In genomic region chr13:26914624-26915023, GRCh38 we compare ENCODE assay signal across 8 cellular contexts.
DNase-seq lines count a peak whose midpoint lies in the region; ATAC-seq and TF ChIP-seq lines count a peak whose summit lies in the region.

No MANE protein-coding gene starts in this region.

- no peak for TF ChIP-seq POLR2A in testis (IDR thresholded peaks at IDR 0.05)

- DNase-seq in DMS153 treated with DMSO at 0.1 percent for 48 hours (lab: John Stamatoyannopoulos, UW; ENCODE audit: unreplicated experiment): peak; percentile 50
- peak; percentile 94 for DNase-seq in H4 (ENCODE audit: low spot score)
- DNase-seq in NCI-H526 treated with DMSO at 0.1 percent for 48 hours (lab: John Stamatoyannopoulos, UW): peak; percentile 29
- DNase-seq in epithelial cell of prostate (ENCODE audit: low read depth, low spot score): peak; percentile 49
- no peak for DNase-seq in testis
- no peak for DNase-seq in HPDE6-E6E7 (ENCODE audit: extremely low spot score)

- H3K27ac ChIP-seq in epithelial cell of prostate (no peak overlapping the region), testis (no peak overlapping the region)

- WGBS in testis, 2 donors: 84 to 97% methylated on average over 7 of the region's 7 CpGs

- ATAC-seq in GM21737 (IDR thresholded peaks at IDR 0.05; ENCODE audit: unreplicated experiment): no peak
- no peak for ATAC-seq in HG02973 (IDR thresholded peaks at IDR 0.05; ENCODE audit: unreplicated experiment)

- no peak overlapping the region for H3K4me3 ChIP-seq in testis

- no peaks in the 10 kb centered on the region for H3K36me3 ChIP-seq in testis (ENCODE audit: low read depth, missing control alignments)

- TF ChIP-seq CTCF in testis (IDR thresholded peaks at IDR 0.05): no peak

- H3K9me3 ChIP-seq in testis: no peaks in the 10 kb centered on the region

- intact Hi-C loops in testis (cut with DNase I; ENCODE audit: low total_unique reads): no loop called here

- no peaks in the 10 kb centered on the region for H3K4me1 ChIP-seq in testis

- no peaks in the 10 kb centered on the region for H3K27me3 ChIP-seq in testis

Comparison
In these comparisons a context has a peak if more than half of its experiments do, and no peak if none do; other contexts are left out.
1. DNase-seq: peak in DMS153 treated with DMSO at 0.1 percent for 48 hours (single experiment), H4 (single experiment), NCI-H526 treated with DMSO at 0.1 percent for 48 hours (single experiment) and epithelial cell of prostate (single experiment); none in testis (single experiment) and HPDE6-E6E7 (single experiment).